Comparison of ENCODE assay signal across 26 cellular contexts in the genomic region with DNA sequence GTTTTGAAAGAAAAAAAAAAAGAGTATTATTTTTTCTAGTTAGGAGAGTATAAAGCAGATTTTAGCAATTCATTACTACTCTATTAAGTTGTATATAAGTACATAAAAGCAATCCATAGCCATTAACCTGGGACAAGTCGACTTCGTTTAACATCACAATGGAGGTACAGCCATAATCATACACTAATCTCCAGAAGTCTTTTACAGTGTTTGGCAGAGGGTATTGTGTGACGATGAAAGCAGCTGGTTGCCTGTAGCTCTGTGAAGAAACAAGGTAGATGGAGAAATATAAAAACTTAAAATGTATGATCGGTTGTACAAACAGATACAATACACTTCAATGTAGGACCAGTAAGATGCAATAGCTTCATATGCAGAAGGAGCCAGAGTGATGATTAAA.
"Had no signal": no experiment of that assay in that cellular context is flagged by ENCODE, and none has a peak within 500 bp of the region (broad histone marks: within the 10 kb centered on the region; RNA-seq: fewer than 3 reads in every experiment).

No MANE protein-coding gene starts in this region.

- H3K9me3 Mint-ChIP-seq: memory B cell; nephron; neural progenitor cell; stimulated activated effector memory CD8-positive, alpha-beta T cell treated with anti-CD3 and anti-CD28 coated beads, Interleukin-12 subunit alpha, Interleukin-12 subunit beta, amount 100 ng/mL, for 72 hours had no signal

- H3K27me3 Mint-ChIP-seq: memory B cell, progenitor cell of endocrine pancreas had no signal

- ATAC-seq: foreskin keratinocyte; gastroesophageal sphincter; heart left ventricle; left lobe of liver; sciatic nerve; stimulated activated effector memory CD8-positive, alpha-beta T cell treated with anti-CD3 and anti-CD28 coated beads, Interleukin-12 subunit alpha, Interleukin-12 subunit beta, amount 100 ng/mL, for 72 hours; upper lobe of right lung had no signal

- H3K4me3 Mint-ChIP-seq: memory B cell; nephron; neural progenitor cell; stimulated activated effector memory CD8-positive, alpha-beta T cell treated with anti-CD3 and anti-CD28 coated beads, Interleukin-12 subunit alpha, Interleukin-12 subunit beta, amount 100 ng/mL, for 72 hours had no signal

- H3K27me3 ChIP-seq: esophagus muscularis mucosa, foreskin keratinocyte, gastroesophageal sphincter, heart left ventricle, hepatocyte, neural progenitor cell, suprapubic skin, transverse colon, upper lobe of right lung, uterus had no signal

- H3K4me1 Mint-ChIP-seq: nephron, neural progenitor cell had no signal

- H3K27ac ChIP-seq: coronary artery, esophagus muscularis mucosa, foreskin keratinocyte, gastroesophageal sphincter, heart left ventricle, hepatocyte, neural progenitor cell, parathyroid adenoma, suprapubic skin, transverse colon, upper lobe of right lung, uterus had no signal

- H3K4me3 ChIP-seq: coronary artery, esophagus muscularis mucosa, gastroesophageal sphincter, heart left ventricle, hepatocyte, lung, neural progenitor cell, smooth muscle cell, suprapubic skin, transverse colon, upper lobe of right lung, uterus had no signal

- H3K4me1 ChIP-seq: esophagus muscularis mucosa, gastroesophageal sphincter, heart left ventricle, neural progenitor cell, parathyroid adenoma, suprapubic skin, transverse colon, upper lobe of right lung, uterus had no signal

- H3K36me3 Mint-ChIP-seq: stimulated activated effector memory CD8-positive, alpha-beta T cell treated with anti-CD3 and anti-CD28 coated beads, Interleukin-12 subunit alpha, Interleukin-12 subunit beta, amount 100 ng/mL, for 72 hours had no signal

- H3K9me3 ChIP-seq: esophagus muscularis mucosa, gastroesophageal sphincter, heart left ventricle, suprapubic skin, transverse colon, upper lobe of right lung, uterus had no signal

- DNase-seq: dermis blood vessel endothelial cell; effector memory CD4-positive, alpha-beta T cell; foreskin keratinocyte; heart left ventricle; kidney; stimulated activated CD4-positive, alpha-beta T cell treated with anti-CD3 and anti-CD28 coated beads, Interleukin-2, amount 100 ng/mL, for 24 hours; stimulated activated CD4-positive, alpha-beta T cell treated with anti-CD3 and anti-CD28 coated beads, Interleukin-4, amount 100 ng/mL, for 24 hours; stimulated activated naive CD4-positive, alpha-beta T cell treated with Interleukin-2 at 50 U/mL for 16 hours; transverse colon; upper lobe of right lung; uterus had no signal

- H3K36me3 ChIP-seq: neural progenitor cell, uterus had no signal

- H3K27ac Mint-ChIP-seq: memory B cell; nephron; neural progenitor cell; progenitor cell of endocrine pancreas; stimulated activated effector memory CD8-positive, alpha-beta T cell treated with anti-CD3 and anti-CD28 coated beads, Interleukin-12 subunit alpha, Interleukin-12 subunit beta, amount 100 ng/mL, for 72 hours had no signal
